In genomic region chr19:18130523-18131242, GRCh38 we compare ENCODE assay signal across 21 cellular contexts. TPM values are rescaled to one million over a fixed set of nuclear protein-coding genes. Genes with fewer than 3 reads are reported as not detected.
"Had no signal": no experiment of that assay in that cellular context is flagged by ENCODE, and none has a peak within 500 bp of the region (broad histone marks: within the 10 kb centered on the region; RNA-seq: fewer than 3 reads in every experiment).

No MANE protein-coding gene starts in this region.

- H3K9me3 ChIP-seq: colonic mucosa, right atrium auricular region, testis, tibial nerve, upper lobe of right lung, vagina had no signal

- DNase-seq: colonic mucosa; dermis blood vessel endothelial cell; foreskin melanocyte; head of caudate nucleus; kidney; left cardiac atrium; left ventricle myocardium superior; mesendoderm; naive B cell; stimulated activated CD4-positive, alpha-beta T cell treated with anti-CD3 and anti-CD28 coated beads, Interleukin-2, amount 100 ng/mL, for 48 hours; stimulated activated naive CD8-positive, alpha-beta T cell treated with anti-CD3 and anti-CD28 coated beads, Interleukin-15, amount 100 ng/mL, for 72 hours; testis; upper lobe of right lung had no signal

- H2AFZ ChIP-seq: hepatocyte had no signal

- H3K4me3 ChIP-seq: colonic mucosa, hepatocyte, lung, right atrium auricular region, smooth muscle cell, tibial nerve, upper lobe of right lung, vagina had no signal

- ATAC-seq: left cardiac atrium; left ventricle myocardium superior; stimulated activated naive CD8-positive, alpha-beta T cell treated with anti-CD3 and anti-CD28 coated beads, Interleukin-15, amount 100 ng/mL, for 72 hours; upper lobe of right lung had no signal

- H3K27me3 Mint-ChIP-seq: naive B cell; stimulated activated naive CD8-positive, alpha-beta T cell treated with anti-CD3 and anti-CD28 coated beads, Interleukin-15, amount 100 ng/mL, for 72 hours had no signal

- H3K79me2 ChIP-seq: hepatocyte had no signal

- H3K27me3 ChIP-seq: colonic mucosa, hepatocyte, right atrium auricular region, testis, tibial nerve, upper lobe of right lung, vagina had no signal

- H3K4me2 ChIP-seq: hepatocyte, smooth muscle cell had no signal

- FAIRE-seq: kidney had no signal

- H3K27ac ChIP-seq: colonic mucosa, hepatocyte, right atrium auricular region, testis, tibial nerve, upper lobe of right lung, vagina had no signal

- H3K4me1 ChIP-seq: colonic mucosa, right atrium auricular region, testis, tibial nerve, upper lobe of right lung, vagina had no signal

- H3K4me1 Mint-ChIP-seq: nephron had no signal

- H3K9me3 Mint-ChIP-seq: naive B cell; nephron; stimulated activated naive CD8-positive, alpha-beta T cell treated with anti-CD3 and anti-CD28 coated beads, Interleukin-15, amount 100 ng/mL, for 72 hours had no signal

- H3K4me3 Mint-ChIP-seq: nephron; stimulated activated naive CD8-positive, alpha-beta T cell treated with anti-CD3 and anti-CD28 coated beads, Interleukin-15, amount 100 ng/mL, for 72 hours had no signal

- H3K27ac Mint-ChIP-seq: nephron had no signal

RNA-seq across cellular contexts. Expression of gene IL12RB1, which starts 43.9 kb away (rescaled TPM):
- total RNA-seq: hepatocyte, pulmonary artery endothelial cell, smooth muscle cell, vagina had no signal
- polyA plus RNA-seq: hepatocyte, smooth muscle cell had no signal
